In genomic region chrX:13177921-13178320, GRCh38 we compare ENCODE assay signal across 27 cellular contexts.
DNase-seq lines count a peak whose midpoint lies in the region; ATAC-seq, FAIRE-seq and TF ChIP-seq lines count a peak whose summit lies in the region.
"Had no signal": no experiment of that assay in that cellular context is flagged by ENCODE, and none has a peak within 500 bp of the region (broad histone marks: within the 10 kb centered on the region; RNA-seq: fewer than 3 reads in every experiment).

No MANE protein-coding gene starts in this region.

- no peak overlapping the region for H3K27ac ChIP-seq in astrocyte (ENCODE audit: low read depth, low read length)
- H3K27ac ChIP-seq: foreskin keratinocyte, left lung, pancreas, right atrium auricular region, stomach, upper lobe of right lung had no signal

- H3K4me3 ChIP-seq in astrocyte (ENCODE audit: insufficient read depth, low read depth, low read length) = no peak overlapping the region
- H3K4me3 ChIP-seq: left lung, MG63, pancreas, right atrium auricular region, stomach, upper lobe of right lung had no signal

- H3K36me3 ChIP-seq in astrocyte (ENCODE audit: insufficient read depth, low read length) = no peaks in the 10 kb centered on the region
- H3K36me3 ChIP-seq: BE2C, left lung, MG63, pancreas, right atrium auricular region, stomach, upper lobe of right lung had no signal

- H3K36me3 Mint-ChIP-seq in astrocyte (ENCODE audit: low read depth, unreplicated experiment) = no peaks in the 10 kb centered on the region

- H3K79me2 ChIP-seq in astrocyte (ENCODE audit: insufficient read depth, low read length) = no peaks in the 10 kb centered on the region

- H3K4me3 Mint-ChIP-seq in astrocyte (ENCODE audit: unreplicated experiment) = no peak overlapping the region
- H3K4me3 Mint-ChIP-seq: brain; natural killer cell treated with Interleukin-12 subunit alpha and Interleukin-12 subunit beta and Interleukin-15 and Interleukin-18, amount 100 ng/mL, for 72 hours had no signal

- H2AFZ ChIP-seq in astrocyte (ENCODE audit: low read depth, low read length) = no peak overlapping the region

- peaks cover 2% of the 10 kb centered on the region for H3K4me1 Mint-ChIP-seq in astrocyte (ENCODE audit: low read depth, unreplicated experiment)

- H3K9me3 Mint-ChIP-seq in astrocyte (ENCODE audit: unreplicated experiment) = peaks cover 5% of the 10 kb centered on the region
- H3K9me3 Mint-ChIP-seq: natural killer cell treated with Interleukin-12 subunit alpha and Interleukin-12 subunit beta and Interleukin-15 and Interleukin-18, amount 100 ng/mL, for 72 hours had no signal

- no peaks in the 10 kb centered on the region for H3K27me3 Mint-ChIP-seq in astrocyte (ENCODE audit: low read depth, unreplicated experiment)
- H3K27me3 Mint-ChIP-seq: brain had no signal

- H3K4me2 ChIP-seq in astrocyte (ENCODE audit: low read length) = no peak overlapping the region

- TF ChIP-seq CTCF in astrocyte (IDR thresholded peaks at IDR 0.05; ENCODE audit: insufficient read depth, low read depth, low read length) = no peak

- no peaks in the 10 kb centered on the region for H3K9me3 ChIP-seq in astrocyte (ENCODE audit: insufficient read depth, low read depth, low read length)
- H3K9me3 ChIP-seq: BE2C, left lung, pancreas, right atrium auricular region, stomach, upper lobe of right lung had no signal

- FAIRE-seq in astrocyte (lab: Jason Lieb, UNC) = peak; percentile 37
- FAIRE-seq: A204.1, pancreas had no signal

- H3K27me3 ChIP-seq in astrocyte (ENCODE audit: insufficient read depth, low read length) = no peaks in the 10 kb centered on the region
- H3K27me3 ChIP-seq: BE2C, foreskin keratinocyte, MG63, right atrium auricular region, stomach, upper lobe of right lung had no signal

- peak; percentile 21 for DNase-seq in NCI-H510A treated with DMSO at 0.1 percent for 48 hours (lab: John Stamatoyannopoulos, UW)
- DNase-seq in NCI-H510A (lab: John Stamatoyannopoulos, UW) = no peak
- peak; percentile 52 for DNase-seq in DMS53 (lab: John Stamatoyannopoulos, UW)
- DNase-seq in NCI-H146 treated with DMSO at 0.1 percent for 48 hours (lab: John Stamatoyannopoulos, UW; ENCODE audit: unreplicated experiment) = peak; percentile 38
- no peak for DNase-seq in astrocyte (ENCODE audit: low read depth)
- DNase-seq: BE2C; effector memory CD4-positive, alpha-beta T cell; foreskin keratinocyte; GOT3; IMR-90; left lung; MG63; NCI-H1930; NCI-H524 treated with DMSO at 0.1 percent for 48 hours; pancreas; Right ventricle myocardium superior; stimulated activated CD4-positive, alpha-beta T cell treated with anti-CD3 and anti-CD28 coated beads, Interleukin-12 subunit alpha, Interleukin-12 subunit beta, amount 100 ng/mL, for 4 hours; stomach; T-helper 1 cell; upper lobe of right lung had no signal

- ATAC-seq in HG03442 (IDR thresholded peaks at IDR 0.05; ENCODE audit: unreplicated experiment) (no peak), HG03565 (IDR thresholded peaks at IDR 0.05; ENCODE audit: unreplicated experiment) (no peak), GM21737 (IDR thresholded peaks at IDR 0.05; ENCODE audit: unreplicated experiment) (no peak)
- ATAC-seq: foreskin keratinocyte; left lung; natural killer cell treated with Interleukin-12 subunit alpha and Interleukin-12 subunit beta and Interleukin-15 and Interleukin-18, amount 100 ng/mL, for 72 hours; upper lobe of right lung had no signal

- H3K4me1 ChIP-seq in astrocyte (ENCODE audit: insufficient read depth, low read length) = no peaks in the 10 kb centered on the region
- H3K4me1 ChIP-seq: BE2C, left lung, pancreas, right atrium auricular region, stomach, upper lobe of right lung had no signal

- no peak overlapping the region for H3K9ac ChIP-seq in astrocyte (ENCODE audit: low read length)

- no peaks in the 10 kb centered on the region for H4K20me1 ChIP-seq in astrocyte (ENCODE audit: insufficient read depth, low read length)

- H3K27ac Mint-ChIP-seq in astrocyte (ENCODE audit: unreplicated experiment) = no peak overlapping the region
- H3K27ac Mint-ChIP-seq: brain; natural killer cell treated with Interleukin-12 subunit alpha and Interleukin-12 subunit beta and Interleukin-15 and Interleukin-18, amount 100 ng/mL, for 72 hours had no signal

Comparison
In these comparisons a context has a peak if more than half of its experiments do, and no peak if none do; other contexts are left out.
1. DNase-seq: peak in NCI-H510A treated with DMSO at 0.1 percent for 48 hours (single experiment), DMS53 (single experiment) and NCI-H146 treated with DMSO at 0.1 percent for 48 hours (single experiment); none in NCI-H510A (single experiment) and astrocyte (single experiment).